9 cellular contexts compared by ENCODE assay signal in genomic region chr10:24513155-24513554, GRCh38.
A peak's percentile ranks its signal among the peaks of the same experiment; 100 is the strongest.
DNase-seq lines count a peak whose midpoint lies in the region; ATAC-seq, FAIRE-seq and TF ChIP-seq lines count a peak whose summit lies in the region.
"Had no signal": no experiment of that assay in that cellular context is flagged by ENCODE, and none has a peak within 500 bp of the region (broad histone marks: within the 10 kb centered on the region; RNA-seq: fewer than 3 reads in every experiment).

No MANE protein-coding gene starts in this region.

- no peaks in the 10 kb centered on the region for H3K27me3 Mint-ChIP-seq in Caco-2 (ENCODE audit: insufficient read depth, unreplicated experiment)
- peaks cover 12% of the 10 kb centered on the region for H3K27me3 Mint-ChIP-seq in activated T-cell treated with anti-CD3 and anti-CD28 coated beads, Interleukin-2, amount 50 U/mL, for 24 hours

- peak overlapping the region; percentile 25 for H3K27ac Mint-ChIP-seq in Caco-2 (ENCODE audit: unreplicated experiment)
- no peak overlapping the region for H3K27ac Mint-ChIP-seq in activated T-cell treated with anti-CD3 and anti-CD28 coated beads, Interleukin-2, amount 50 U/mL, for 24 hours

- H4K20me1 ChIP-seq in GM12878 (ENCODE audit: control insufficient read depth, insufficient read depth) = no peaks in the 10 kb centered on the region
- H4K20me1 ChIP-seq in HepG2 (ENCODE audit: insufficient read depth, low read length) = no peaks in the 10 kb centered on the region

- no peak for TF ChIP-seq EP300 in GM12878 (IDR thresholded peaks at IDR 0.05; ENCODE audit: borderline replicate concordance in 1 of 2, control insufficient read depth in 1 of 2, low read depth in 2 of 2, low read length in 2 of 2)
- no peak for TF ChIP-seq EP300 in HepG2 (IDR thresholded peaks at IDR 0.05; ENCODE audit: low read depth in 2 of 2, low read length in 2 of 2)
- TF ChIP-seq EP300 in HepG2 (CRISPR knock-in tag; IDR thresholded peaks at IDR 0.05; ENCODE audit: borderline replicate concordance) = no peak

- POLR2A ChIA-PET in Caco-2 (lab: Charles Lee) (no interaction called here), HEK293T (lab: Yijun Ruan, JAX) (no interaction called here), GM12878 (lab: Charles Lee) (interaction anchor here (0.6 kb wide), 1 partner anchor 150 kb away, joined by 3 read pairs; no protein-coding TSS in a partner anchor), HepG2 (lab: Yijun Ruan, JAX) (no interaction called here), RWPE1 (lab: Yijun Ruan, JAX; ENCODE audit: low non-redundant PET) (no interaction called here)

- BruUV-seq in Caco-2 (replicated peaks; lab: Mats Ljungman, UMichigan) (no TSS peak), GM12878 (replicated peaks; lab: Mats Ljungman, UMichigan) (no TSS peak), HepG2 (replicated peaks; lab: Mats Ljungman, UMichigan) (no TSS peak)

- ATAC-seq in GM12878 = no peak
- no peak for ATAC-seq in HepG2
- ATAC-seq in HG03469 (IDR thresholded peaks at IDR 0.05; ENCODE audit: unreplicated experiment) = no peak
- no peak for ATAC-seq in GM19463 (IDR thresholded peaks at IDR 0.05; ENCODE audit: unreplicated experiment)

- H3K4me2 ChIP-seq in GM12878 (ENCODE audit: control insufficient read depth, insufficient read depth) = no peak overlapping the region
- no peak overlapping the region for H3K4me2 ChIP-seq in HepG2 (ENCODE audit: low read depth, low read length)

- in situ Hi-C loops in GM12878 (cut with MboI) = no loop called here
- in situ Hi-C loops in HepG2 (cut with HindIII; ENCODE audit: extremely low pct_ligation_motif_present, low pct_unique_long_range_greater_than_20kb) = loop anchor here (25.0 kb wide), 1 partner anchor 526 kb away; no protein-coding TSS in a partner anchor

- H3K79me2 ChIP-seq in GM12878 (ENCODE audit: control insufficient read depth, insufficient read depth, low read length) (no peaks in the 10 kb centered on the region), HepG2 (ENCODE audit: insufficient read depth, low read length) (no peaks in the 10 kb centered on the region)

- TF ChIP-seq RAD21 in GM12878 (IDR thresholded peaks at IDR 0.05; ENCODE audit: insufficient read depth, low read depth, low read length) = peak; percentile 47
- no peak for TF ChIP-seq RAD21 in HepG2 (CRISPR knock-in tag; IDR thresholded peaks at IDR 0.05)

- H3K4me1 Mint-ChIP-seq in Caco-2 (ENCODE audit: low read depth, unreplicated experiment) = peaks cover 8% of the 10 kb centered on the region
- H3K4me1 Mint-ChIP-seq in activated T-cell treated with anti-CD3 and anti-CD28 coated beads, Interleukin-2, amount 50 U/mL, for 24 hours (ENCODE audit: low read depth) = no peaks in the 10 kb centered on the region

- CTCF ChIA-PET in Caco-2 (lab: Charles Lee) (interaction anchor here (0.6 to 1.2 kb wide), 4 partner anchors 10 to 311 kb away, joined by 3 read pairs; no protein-coding TSS in a partner anchor), HEK293T (lab: Yijun Ruan, JAX) (interaction anchor here (0.6 kb wide), 1 partner anchor 586 kb away, joined by 3 read pairs; no protein-coding TSS in a partner anchor), GM12878 (lab: Yijun Ruan, JAX) (interaction anchor here (0.8 to 9.7 kb wide), 4 partner anchors 7 to 315 kb away, joined by 3 to 87 read pairs (median 4); no protein-coding TSS in a partner anchor), HepG2 (lab: Yijun Ruan, JAX; ENCODE audit: low intra/inter-chr PET ratio, low total read pairs) (interaction anchor here (1.1 kb wide), 1 partner anchor 44 kb away, joined by 3 read pairs; no protein-coding TSS in a partner anchor), RWPE1 (lab: Yijun Ruan, JAX) (no interaction called here)

- H3K9me3 Mint-ChIP-seq in Caco-2 (ENCODE audit: unreplicated experiment) = no peaks in the 10 kb centered on the region
- H3K9me3 Mint-ChIP-seq in activated T-cell treated with anti-CD3 and anti-CD28 coated beads, Interleukin-2, amount 50 U/mL, for 24 hours = no peaks in the 10 kb centered on the region

- H3K9ac ChIP-seq in GM12878 (ENCODE audit: control insufficient read depth, insufficient read depth, low read length) (no peak overlapping the region), HepG2 (ENCODE audit: insufficient read depth, low read depth, low read length) (no peak overlapping the region)

- no peaks in the 10 kb centered on the region for H3K9me3 ChIP-seq in Caco-2
- H3K9me3 ChIP-seq in GM12878 (replicated peaks; ENCODE audit: control insufficient read depth, insufficient read depth, low read length) = no peaks in the 10 kb centered on the region
- no peaks in the 10 kb centered on the region for H3K9me3 ChIP-seq in HepG2 (ENCODE audit: low read length)

- H3K36me3 Mint-ChIP-seq in Caco-2 (ENCODE audit: insufficient read depth, unreplicated experiment) = peaks cover 92% of the 10 kb centered on the region
- no peaks in the 10 kb centered on the region for H3K36me3 Mint-ChIP-seq in activated T-cell treated with anti-CD3 and anti-CD28 coated beads, Interleukin-2, amount 50 U/mL, for 24 hours (ENCODE audit: low read depth)

- no peak for FAIRE-seq in GM12878 (lab: Jason Lieb, UNC)
- no peak for FAIRE-seq in HepG2 (lab: Jason Lieb, UNC)

- SMC1A ChIA-PET in GM12878 (lab: Charles Lee; ENCODE audit: uncharacterized antibody, unreplicated experiment) = interaction anchor here (1.0 to 8.5 kb wide), 3 partner anchors 8 to 518 kb away, joined by 3 to 53 read pairs (median 7); no protein-coding TSS in a partner anchor

- whole genome bisulfite sequencing in GM12878 (ENCODE audit: insufficient coverage, insufficient replicate concordance, low lambda C conversion rate, missing lambda C conversion rate) = 44% methylated on average over 9 of the region's 9 CpGs
- 93% methylated on average over 9 of the region's 9 CpGs for WGBS in HepG2 (ENCODE audit: low lambda C conversion rate)

- peak overlapping the region; percentile 7 for H3K4me3 Mint-ChIP-seq in Caco-2 (ENCODE audit: unreplicated experiment)
- H3K4me3 Mint-ChIP-seq in activated T-cell treated with anti-CD3 and anti-CD28 coated beads, Interleukin-2, amount 50 U/mL, for 24 hours = no peak overlapping the region

- H3K4me3 ChIP-seq in Caco-2 (ENCODE audit: low read depth, low read length) (no peak overlapping the region), GM12878 (no peak overlapping the region), HepG2 (replicated peaks in 1 of 3; ENCODE audit: insufficient read depth in 1 of 3, low read depth in 2 of 3, low read length in 3 of 3) (no peak overlapping the region)

- H3K4me1 ChIP-seq in Caco-2 (no peaks in the 10 kb centered on the region), GM12878 (ENCODE audit: control insufficient read depth, insufficient read depth, low read length) (no peaks in the 10 kb centered on the region), HepG2 (ENCODE audit: insufficient read depth, low read length) (peaks cover 3% of the 10 kb centered on the region)

- H2AFZ ChIP-seq in GM12878 (ENCODE audit: control insufficient read depth, low read depth, low read length) (no peak overlapping the region), HepG2 (ENCODE audit: low read length) (no peak overlapping the region)

- TF ChIP-seq POLR2A in GM12878 (IDR thresholded peaks at IDR 0.05; ENCODE audit: low read depth, low read length) = no peak
- no peak for TF ChIP-seq POLR2A in HepG2 (IDR thresholded peaks at IDR 0.05; ENCODE audit: insufficient read depth in 1 of 2, low read depth in 2 of 2, low read length in 2 of 2)

- intact Hi-C loops in Caco-2 (cut with micrococcal nuclease; ENCODE audit: unreplicated experiment) (loop anchor here (2.0 kb wide), 1 partner anchor 518 kb away; no protein-coding TSS in a partner anchor), GM12878 (cut with micrococcal nuclease; ENCODE audit: unreplicated experiment) (no loop called here), HepG2 (cut with micrococcal nuclease; ENCODE audit: unreplicated experiment) (no loop called here)

- DNase-seq in Caco-2 (peak in 1 of 2 experiments; percentile 47), HEK293T (ENCODE audit: extremely low spot score) (peak; percentile 25), GM12878 (ENCODE audit: low read depth, low spot score) (no peak), HepG2 (ENCODE audit: low spot score) (no peak), RWPE1 (ENCODE audit: low spot score) (no peak)
- DNase-seq in activated T-cell treated with anti-CD3 and anti-CD28 coated beads, Interleukin-2, amount 50 U/mL, for 24 hours = no peak
- DNase-seq: KG1 had no signal

- peak; percentile 41 to 43 for TF ChIP-seq CTCF in Caco-2 (IDR thresholded peaks at IDR 0.05; ENCODE audit: insufficient read depth in 1 of 2, low read depth in 1 of 2, low read length in 1 of 2, severe bottlenecking in 1 of 2, unreplicated experiment in 1 of 2)
- peak in 1 of 3 experiments; percentile 30; a peak in 3 of 6 replicates for TF ChIP-seq CTCF in GM12878 (IDR thresholded peaks at IDR 0.05 in 2 of 3, conservative IDR thresholded peaks at IDR 0.05 in 1 of 3; ENCODE audit: control insufficient read depth in 2 of 3, extremely low read depth in 1 of 3, insufficient read depth in 1 of 3, low read depth in 3 of 3, low read length in 3 of 3)
- TF ChIP-seq CTCF in HepG2 (CRISPR knock-in tag; IDR thresholded peaks at IDR 0.05) = peak; percentile 56
- no peak for TF ChIP-seq CTCF in RWPE1 (conservative IDR thresholded peaks at IDR 0.05; ENCODE audit: low read depth)

- H3K27me3 ChIP-seq in Caco-2 (replicated peaks; ENCODE audit: control insufficient read depth, insufficient read depth, low read length) (no peaks in the 10 kb centered on the region), GM12878 (replicated peaks in 1 of 2; ENCODE audit: control insufficient read depth in 2 of 2, insufficient read depth in 2 of 2, low read length in 1 of 2) (no peaks in the 10 kb centered on the region; a peak in 1 of 4 replicates), HepG2 (ENCODE audit: control insufficient read depth in 1 of 2, insufficient read depth in 2 of 2, low read length in 2 of 2) (no peaks in the 10 kb centered on the region)

- H3K36me3 ChIP-seq in Caco-2 (ENCODE audit: control insufficient read depth, insufficient read depth, low read length) (peaks cover 7% of the 10 kb centered on the region), GM12878 (ENCODE audit: control insufficient read depth in 2 of 2, insufficient read depth in 2 of 2, low read length in 1 of 2) (no peaks in the 10 kb centered on the region), HepG2 (replicated peaks in 1 of 2; ENCODE audit: control insufficient read depth in 1 of 2, insufficient read depth in 2 of 2, low read length in 2 of 2) (peaks cover 4 to 23% of the 10 kb centered on the region in 2 experiments; a peak in 3 of 5 replicates)

- RAD21 ChIA-PET in GM12878 (lab: Charles Lee; ENCODE audit: unreplicated experiment) = no interaction called here

- H3K27ac ChIP-seq in GM12878 (ENCODE audit: control insufficient read depth, insufficient read depth) (no peak overlapping the region), HepG2 (ENCODE audit: extremely low read length, insufficient read depth, low read length) (no peak overlapping the region), RWPE1 (no peak overlapping the region)

TF ChIP-seq in HEK293T, 16 proteins besides CTCF, POLR2A, EP300 and RAD21 (continues in another document):
- TF ChIP-seq BHLHE40 (IDR thresholded peaks at IDR 0.05; ENCODE audit: borderline replicate concordance) (no peak), FOXA1 (IDR thresholded peaks at IDR 0.05) (no peak)

TF ChIP-seq in GM12878, 131 proteins besides CTCF, POLR2A, EP300 and RAD21 (continues in another document):
- TF ChIP-seq GABPA (IDR thresholded peaks at IDR 0.05; ENCODE audit: low read depth) = no peak

TF ChIP-seq in HepG2, 621 proteins besides CTCF, POLR2A, EP300 and RAD21 (continues in another document):
- TF ChIP-seq CAMTA2 (CRISPR knock-in tag; IDR thresholded peaks at IDR 0.05; ENCODE audit: borderline replicate concordance) = no peak
